ENCODE assay signal across 18 cellular contexts in the genomic region with DNA sequence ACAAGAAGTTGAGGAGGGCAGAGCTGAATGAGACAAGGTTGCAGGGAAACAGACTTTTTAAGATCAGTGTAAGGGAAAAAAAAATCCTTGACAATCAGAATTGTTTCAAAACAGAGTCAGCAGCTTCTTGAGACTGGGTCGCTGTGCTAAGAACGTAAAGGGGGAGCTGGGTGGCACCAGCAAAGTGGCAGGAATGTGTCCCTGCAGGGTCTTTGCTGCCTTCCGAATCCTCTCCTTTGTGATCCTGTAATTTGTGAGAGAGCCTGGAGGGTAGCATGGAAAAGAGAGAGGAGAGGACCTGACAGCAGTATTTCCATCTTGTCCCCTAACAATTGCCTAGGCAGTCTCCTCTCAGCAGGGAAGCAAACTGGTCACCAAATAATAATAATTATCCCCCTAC.
"Had no signal": no experiment of that assay in that cellular context is flagged by ENCODE, and none has a peak within 500 bp of the region (broad histone marks: within the 10 kb centered on the region; RNA-seq: fewer than 3 reads in every experiment).

No MANE protein-coding gene starts in this region.

- H3K4me3 ChIP-seq: esophagus squamous epithelium, gastroesophageal sphincter, lung, smooth muscle cell, upper lobe of left lung, vagina had no signal

- H3K4me1 Mint-ChIP-seq: nephron progenitor cell had no signal

- DNase-seq: effector memory CD8-positive, alpha-beta T cell; esophagus squamous epithelium; foreskin fibroblast; glutamatergic neuron; kidney; left colon; left ventricle myocardium superior; naive thymus-derived CD4-positive, alpha-beta T cell; nephron progenitor cell; right cardiac atrium; stimulated activated CD4-positive, alpha-beta T cell treated with anti-CD3 and anti-CD28 coated beads, Interleukin-2, amount 100 ng/mL, for 48 hours; stimulated activated naive CD4-positive, alpha-beta T cell treated with Interleukin-2 at 50 U/mL for 16 hours; upper lobe of left lung had no signal

- H3K27ac Mint-ChIP-seq: effector memory CD8-positive, alpha-beta T cell; naive thymus-derived CD4-positive, alpha-beta T cell; nephron progenitor cell had no signal

- H3K36me3 ChIP-seq: esophagus squamous epithelium, gastroesophageal sphincter, neutrophil, upper lobe of left lung, vagina had no signal

- H3K9me3 Mint-ChIP-seq: effector memory CD8-positive, alpha-beta T cell had no signal

- H3K4me1 ChIP-seq: esophagus squamous epithelium, gastroesophageal sphincter, vagina had no signal

- H3K27ac ChIP-seq: esophagus squamous epithelium, gastroesophageal sphincter, neutrophil, upper lobe of left lung, vagina had no signal

- H3K27me3 ChIP-seq: esophagus squamous epithelium, gastroesophageal sphincter, upper lobe of left lung, vagina had no signal

- H3K9me3 ChIP-seq: esophagus squamous epithelium, neutrophil, vagina had no signal

- H3K4me3 Mint-ChIP-seq: effector memory CD8-positive, alpha-beta T cell; naive thymus-derived CD4-positive, alpha-beta T cell; nephron progenitor cell had no signal

- H3K4me2 ChIP-seq: smooth muscle cell had no signal
